8 cellular contexts compared by ENCODE assay signal in the genomic region with DNA sequence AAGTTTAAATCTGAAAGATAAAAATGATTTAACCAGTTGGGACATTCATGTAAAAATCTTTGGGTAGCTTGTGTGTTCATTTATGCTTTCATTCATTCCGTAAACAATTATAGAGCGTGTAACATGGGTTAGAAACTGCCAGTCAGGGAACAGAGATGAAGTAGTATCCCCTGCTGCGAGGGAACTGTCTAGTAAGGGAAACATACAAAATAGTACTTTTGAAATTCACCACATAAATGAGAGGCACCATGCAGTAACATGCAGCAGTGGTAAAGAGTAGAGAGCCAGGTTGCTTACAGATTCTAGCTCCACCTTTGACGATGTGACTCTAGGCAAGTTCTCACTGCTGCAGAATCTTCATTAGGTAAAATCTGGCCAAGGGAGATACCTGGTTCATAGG. TPM values are rescaled to one million over a fixed set of nuclear protein-coding genes. Genes with fewer than 3 reads are reported as not detected.
DNase-seq lines count a peak whose midpoint lies in the region; ATAC-seq and TF ChIP-seq lines count a peak whose summit lies in the region.

No MANE protein-coding gene starts in this region.

- TF ChIP-seq EP300 in stomach (IDR thresholded peaks at IDR 0.05) = no peak

- H3K27me3 Mint-ChIP-seq in activated naive CD4-positive, alpha-beta T cell treated with anti-CD3 and anti-CD28 coated beads for 36 hours (ENCODE audit: low read depth) = no peaks in the 10 kb centered on the region
- no peaks in the 10 kb centered on the region for H3K27me3 Mint-ChIP-seq in T-cell

- peaks cover 12% of the 10 kb centered on the region for H3K36me3 Mint-ChIP-seq in activated naive CD4-positive, alpha-beta T cell treated with anti-CD3 and anti-CD28 coated beads for 36 hours (ENCODE audit: low read depth)
- H3K36me3 Mint-ChIP-seq in T-cell = no peaks in the 10 kb centered on the region

- no peaks in the 10 kb centered on the region for H3K9me3 Mint-ChIP-seq in activated naive CD4-positive, alpha-beta T cell treated with anti-CD3 and anti-CD28 coated beads for 36 hours
- H3K9me3 Mint-ChIP-seq in T-cell = no peaks in the 10 kb centered on the region

- H3K27ac ChIP-seq in right cardiac atrium (ENCODE audit: low read length) (no peak overlapping the region), stomach (no peak overlapping the region)

- peak overlapping the region; percentile 99 for H3K27ac Mint-ChIP-seq in activated naive CD4-positive, alpha-beta T cell treated with anti-CD3 and anti-CD28 coated beads for 36 hours
- H3K27ac Mint-ChIP-seq in T-cell = peak overlapping the region; percentile 98

- POLR2A ChIA-PET in T-cell (lab: Charles Lee) = interaction anchor here (0.5 to 2.9 kb wide), 6 partner anchors 9 to 358 kb away, joined by 4 to 53 read pairs (median 6); no protein-coding TSS in a partner anchor

- H3K27me3 ChIP-seq in right cardiac atrium (ENCODE audit: control insufficient read depth, insufficient read depth) (no peaks in the 10 kb centered on the region), stomach (no peaks in the 10 kb centered on the region)

- H3K4me1 ChIP-seq in right cardiac atrium (ENCODE audit: control insufficient read depth, insufficient read depth, low read length) (no peaks in the 10 kb centered on the region), stomach (peaks cover 5 to 27% (median 18%) of the 10 kb centered on the region in 4 donors)

- intact Hi-C loops in activated naive CD4-positive, alpha-beta T cell treated with anti-CD3 and anti-CD28 coated beads for 36 hours (cut with micrococcal nuclease) = no loop called here
- intact Hi-C loops in right cardiac atrium (cut with DNase I) = no loop called here
- intact Hi-C loops in stomach (cut with DNase I; ENCODE audit: low total_unique reads) = no loop called here

- peaks cover 36% of the 10 kb centered on the region for H3K4me1 Mint-ChIP-seq in activated naive CD4-positive, alpha-beta T cell treated with anti-CD3 and anti-CD28 coated beads for 36 hours (ENCODE audit: low read depth)
- peaks cover 31 to 40% (median 35%) of the 10 kb centered on the region in 3 donors for H3K4me1 Mint-ChIP-seq in T-cell

- no peaks in the 10 kb centered on the region for H3K9me3 ChIP-seq in right cardiac atrium (ENCODE audit: control insufficient read depth, low read length)
- no peaks in the 10 kb centered on the region for H3K9me3 ChIP-seq in stomach

- CTCF ChIA-PET in activated naive CD4-positive, alpha-beta T cell treated with anti-CD3 and anti-CD28 coated beads for 36 hours (lab: Charles Lee) = interaction anchor here (0.8 to 4.8 kb wide), 4 partner anchors 8 to 229 kb away, joined by 3 to 28 read pairs (median 4); no protein-coding TSS in a partner anchor
- CTCF ChIA-PET in T-cell (lab: Charles Lee) = interaction anchor here (0.9 to 3.2 kb wide), 10 partner anchors 11 to 663 kb away, joined by 3 to 39 read pairs (median 3); no protein-coding TSS in a partner anchor

- H3K4me3 ChIP-seq in right cardiac atrium (ENCODE audit: low read length) (peak overlapping the region; percentile 99), stomach (peak overlapping the region; percentile 75 to 95 (median 86))

- no peak for DNase-seq in activated naive CD4-positive, alpha-beta T cell treated with anti-CD3 and anti-CD28 coated beads for 36 hours
- no peak for DNase-seq in activated naive CD4-positive, alpha-beta T cell (lab: John Stamatoyannopoulos, UW)
- DNase-seq in T-cell (peak in 6 of 34 experiments; percentile 10 to 36 (median 18)), right cardiac atrium (no peak), stomach (no peak), NCI-H2029 (lab: John Stamatoyannopoulos, UW) (no peak)

- ATAC-seq in T-cell (replicated peaks in 1 of 4) = peak in 2 of 4 experiments; percentile 13 to 37
- no peak for ATAC-seq in right cardiac atrium
- ATAC-seq in GM18519 (IDR thresholded peaks at IDR 0.05; ENCODE audit: low FRiP score, unreplicated experiment) = no peak
- ATAC-seq in GM21360 (IDR thresholded peaks at IDR 0.05; ENCODE audit: unreplicated experiment) = no peak

- H3K36me3 ChIP-seq in stomach = no peaks in the 10 kb centered on the region

- 28% methylated on average over 4 of the region's 4 CpGs for WGBS in right cardiac atrium
- 18 to 30% (median 20%) methylated on average over 4 of the region's 4 CpGs for WGBS in stomach, 5 donors

- TF ChIP-seq CTCF in stomach (IDR thresholded peaks at IDR 0.05) = no peak

- no peak for TF ChIP-seq POLR2A in stomach (IDR thresholded peaks at IDR 0.05)

- H3K4me3 Mint-ChIP-seq in activated naive CD4-positive, alpha-beta T cell treated with anti-CD3 and anti-CD28 coated beads for 36 hours = peak overlapping the region; percentile 95
- H3K4me3 Mint-ChIP-seq in T-cell = peak overlapping the region; percentile 94 to 99 (median 95)

RNA-seq across cellular contexts. Expression of gene DZIP3, which starts 0.9 kb away (rescaled TPM):
- total RNA-seq in activated naive CD4-positive, alpha-beta T cell treated with anti-CD3 and anti-CD28 coated beads for 36 hours = 10 to 100 TPM; 11.2 to 12.2 TPM
- total RNA-seq in T-cell (10 to 100 TPM in 4 of 5 donors, 1 to 10 TPM in 1; 9.3 to 19.9 (median 10.9) TPM), right cardiac atrium (10 to 100 TPM; 18.1 to 23.2 (median 20.2) TPM), stomach (10 to 100 TPM in 2 of 5 donors, 1 to 10 TPM in 3; 2.0 to 28.6 (median 9.1) TPM)
- polyA plus RNA-seq in right cardiac atrium (8.4 TPM), stomach (1 to 10 TPM; 1.2 to 2.2 (median 1.7) TPM)

RNA-seq across cellular contexts. Expression of gene CIP2A, which starts 1.2 kb away (rescaled TPM):
- total RNA-seq in activated naive CD4-positive, alpha-beta T cell treated with anti-CD3 and anti-CD28 coated beads for 36 hours = 10 to 100 TPM; 34.7 to 39.9 TPM
- total RNA-seq in T-cell (1 to 10 TPM; 2.5 to 5.1 (median 4.5) TPM), right cardiac atrium (1 to 10 TPM; 2.5 to 3.3 (median 2.8) TPM), stomach (10 to 100 TPM in 2 of 5 donors, 1 to 10 TPM in 1, under 1 TPM in 1, not detected in 1; 0.58 to 26.4 (median 8.0) TPM)
- polyA plus RNA-seq in right cardiac atrium (0.52 TPM), stomach (1 to 10 TPM; 1.3 to 1.8 (median 1.4) TPM)
